Comparison of ENCODE assay signal across 8 cellular contexts in genomic region chr17:30554839-30555751, GRCh38.
DNase-seq lines count a peak whose midpoint lies in the region; ATAC-seq, FAIRE-seq and TF ChIP-seq lines count a peak whose summit lies in the region.
"Had no signal": no experiment of that assay in that cellular context is flagged by ENCODE, and none has a peak within 500 bp of the region (broad histone marks: within the 10 kb centered on the region; RNA-seq: fewer than 3 reads in every experiment).

No MANE protein-coding gene starts in this region.

- H3K79me2 ChIP-seq in mesendoderm (ENCODE audit: control insufficient read depth, insufficient read depth, low read length): no peaks in the 10 kb centered on the region

- H4K8ac ChIP-seq in mesendoderm (ENCODE audit: low read depth, low read length): no peak overlapping the region

- H3K27me3 ChIP-seq in brain microvascular endothelial cell (replicated peaks) (no peaks in the 10 kb centered on the region), mesendoderm (ENCODE audit: insufficient read depth, low read length, poor library complexity) (no peaks in the 10 kb centered on the region), body of pancreas (no peaks in the 10 kb centered on the region)

- H2BK15ac ChIP-seq in mesendoderm (replicated peaks; ENCODE audit: low read depth): no peak overlapping the region

- intact Hi-C loops in body of pancreas (cut with DNase I): no loop called here

- H3K18ac ChIP-seq in mesendoderm (ENCODE audit: low read length): no peak overlapping the region

- no peak for TF ChIP-seq POLR2A in body of pancreas (IDR thresholded peaks at IDR 0.05)

- DNase-seq in ELR (ENCODE audit: low read depth): peak; percentile 41
- DNase-seq in HTR-8/SVneo (ENCODE audit: insufficient read length, low spot score): no peak
- peak; percentile 16 for DNase-seq in brain microvascular endothelial cell
- peak; percentile 70 for DNase-seq in mesendoderm
- no peak for DNase-seq in NCI-H526 treated with DMSO at 0.1 percent for 48 hours (lab: John Stamatoyannopoulos, UW)
- no peak for DNase-seq in body of pancreas
- DNase-seq in NCI-H1105 treated with DMSO at 0.1 percent for 48 hours (lab: John Stamatoyannopoulos, UW): no peak

- no peak overlapping the region for H2BK5ac ChIP-seq in mesendoderm (ENCODE audit: low read length)

- H4K5ac ChIP-seq in mesendoderm (ENCODE audit: low read length): no peak overlapping the region

- H3K4me3 ChIP-seq in brain microvascular endothelial cell (ENCODE audit: low read depth, low read length): no peak overlapping the region
- H3K4me3 ChIP-seq in mesendoderm (ENCODE audit: low read length): no peak overlapping the region
- no peak overlapping the region for H3K4me3 ChIP-seq in body of pancreas

- no CpG with 5 or more reads among the region's 20 CpGs for WGBS in mesendoderm (ENCODE audit: extremely low coverage, insufficient coverage, low lambda C conversion rate)
- WGBS in body of pancreas, 2 donors: 81 to 83% methylated on average over 11 to 19 of the region's 20 CpGs

- H2BK120ac ChIP-seq in mesendoderm (ENCODE audit: low read depth, low read length): no peak overlapping the region

- TF ChIP-seq CTCF in brain microvascular endothelial cell (IDR thresholded peaks at IDR 0.05; ENCODE audit: low read depth, low read length, missing control alignments) (peak; percentile 52), body of pancreas (IDR thresholded peaks at IDR 0.05) (no peak)

- H2AK5ac ChIP-seq in mesendoderm (ENCODE audit: low read length): no peak overlapping the region

- no peaks in the 10 kb centered on the region for H3K79me1 ChIP-seq in mesendoderm (ENCODE audit: low read length)

- H3K23ac ChIP-seq in mesendoderm (ENCODE audit: low read length): no peak overlapping the region

- no peak overlapping the region for H3K4ac ChIP-seq in mesendoderm (ENCODE audit: low read depth, low read length)

- no peak overlapping the region for H3K27ac ChIP-seq in brain microvascular endothelial cell
- H3K27ac ChIP-seq in mesendoderm (ENCODE audit: low read depth, low read length): no peak overlapping the region
- no peak overlapping the region for H3K27ac ChIP-seq in body of pancreas

- H3K4me1 ChIP-seq in mesendoderm (ENCODE audit: control insufficient read depth, low read depth, low read length) (no peaks in the 10 kb centered on the region), body of pancreas (no peaks in the 10 kb centered on the region)

- H3K9ac ChIP-seq in mesendoderm (ENCODE audit: low read length): no peak overlapping the region

- H3K36me3 ChIP-seq in brain microvascular endothelial cell (replicated peaks) (no peaks in the 10 kb centered on the region), mesendoderm (ENCODE audit: control insufficient read depth, insufficient read depth, low read length) (no peaks in the 10 kb centered on the region), body of pancreas (replicated peaks in 1 of 2; ENCODE audit: insufficient read depth in 1 of 2, low read depth in 2 of 2) (no peaks in the 10 kb centered on the region)

- no peak overlapping the region for H3K4me2 ChIP-seq in mesendoderm (ENCODE audit: low read length)

- peak; percentile 72 for FAIRE-seq in HTR-8/SVneo (lab: Jason Lieb, UNC)

- H3K56ac ChIP-seq in mesendoderm (ENCODE audit: low read length): peak overlapping the region; percentile 2

- in situ Hi-C loops in brain microvascular endothelial cell (cut with HindIII; ENCODE audit: low pct_ligation_motif_present, low sequenced_read_pairs): no loop called here

- ATAC-seq in body of pancreas: no peak
- ATAC-seq: sciatic nerve had no signal

- no peaks in the 10 kb centered on the region for H3K9me3 ChIP-seq in body of pancreas

Comparison
In these comparisons a context has a peak if more than half of its experiments do, and no peak if none do; other contexts are left out.
1. DNase-seq: peak in ELR (single experiment), brain microvascular endothelial cell (single experiment) and mesendoderm (single experiment); none in HTR-8/SVneo (single experiment), NCI-H526 treated with DMSO at 0.1 percent for 48 hours (single experiment), body of pancreas (0 of 4) and NCI-H1105 treated with DMSO at 0.1 percent for 48 hours (single experiment).